41 cellular contexts compared by ENCODE assay signal in genomic region chr10:117090831-117091230, GRCh38. TPM values are rescaled to one million over a fixed set of nuclear protein-coding genes. Genes with fewer than 3 reads are reported as not detected.
"Had no signal": no experiment of that assay in that cellular context is flagged by ENCODE, and none has a peak within 500 bp of the region (broad histone marks: within the 10 kb centered on the region; RNA-seq: fewer than 3 reads in every experiment).

No MANE protein-coding gene starts in this region.

- H3K9me3 ChIP-seq: ascending aorta had no signal

- H3K9me3 Mint-ChIP-seq: activated B cell treated with CpG ODN at 0.5 μM for 24 hours; activated CD4-positive, alpha-beta memory T cell treated with anti-CD3 and anti-CD28 coated beads for 36 hours; activated CD4-positive, alpha-beta T cell treated with anti-CD3 and anti-CD28 coated beads, Interleukin-2, amount 10 ng/mL, durations not matched to agents 24 days and 14 days; activated CD8-positive, alpha-beta T cell treated with anti-CD3 and anti-CD28 coated beads for 36 hours; activated naive CD4-positive, alpha-beta T cell treated with anti-CD3 and anti-CD28 coated beads for 36 hours; activated naive CD4-positive, alpha-beta T cell treated with anti-CD3 and anti-CD28 coated beads, Interleukin-2, amount 50 U/mL, for 72 hours; activated naive CD8-positive, alpha-beta T cell treated with anti-CD3 and anti-CD28 coated beads for 36 hours; activated T-cell treated with anti-CD3 and anti-CD28 coated beads, Interleukin-2, amount 50 U/mL, for 4 hours; activated T-cell treated with anti-CD3 and anti-CD28 coated beads, Interleukin-2, amount 50 U/mL, for 72 hours; activated T-helper 1 cell treated with anti-CD3 and anti-CD28 coated beads, Interleukin-12 subunit alpha, Interleukin-12 subunit beta, Interleukin-2, Interleukin-4 antibody, amounts not matched to agents 30 ng/mL and 10 ng/mL and 1 ng/mL, durations not matched to agents 14 hours and 24 hours and 36 hours; activated T-helper 17 cell treated with anti-CD3 and anti-CD28 coated beads, Interleukin-2, amount 50 U/mL, for 72 hours; central memory CD8-positive, alpha-beta T cell; T-helper 1 cell treated with Interleukin-12 subunit alpha and Interleukin-12 subunit beta and Interleukin-4 antibody, amounts not matched to agents 30 μg/mL and 1 μg/mL, for 36 hours; T-helper 2 cell treated with Interferon-gamma antibody and Interleukin-4, amounts not matched to agents 5 μg/mL and 100 μg/mL, for 36 hours had no signal

- H3K36me3 Mint-ChIP-seq: activated CD4-positive, alpha-beta memory T cell treated with anti-CD3 and anti-CD28 coated beads for 36 hours; activated naive CD8-positive, alpha-beta T cell treated with anti-CD3 and anti-CD28 coated beads for 36 hours had no signal

- H3K27ac ChIP-seq: ascending aorta, cardiac muscle cell, VCaP had no signal

- H3K4me3 Mint-ChIP-seq: activated B cell treated with CpG ODN at 0.5 μM for 24 hours; activated CD4-positive, alpha-beta memory T cell treated with anti-CD3 and anti-CD28 coated beads for 36 hours; activated CD4-positive, alpha-beta T cell treated with anti-CD3 and anti-CD28 coated beads, Interleukin-2, amount 10 ng/mL, durations not matched to agents 24 days and 14 days; activated CD8-positive, alpha-beta T cell treated with anti-CD3 and anti-CD28 coated beads for 36 hours; activated naive CD4-positive, alpha-beta T cell treated with anti-CD3 and anti-CD28 coated beads for 36 hours; activated naive CD8-positive, alpha-beta T cell treated with anti-CD3 and anti-CD28 coated beads for 36 hours; activated T-cell treated with anti-CD3 and anti-CD28 coated beads, Interleukin-2, amount 50 U/mL, for 4 hours; activated T-cell treated with anti-CD3 and anti-CD28 coated beads, Interleukin-2, amount 50 U/mL, for 72 hours; activated T-helper 1 cell treated with anti-CD3 and anti-CD28 coated beads, Interleukin-12 subunit alpha, Interleukin-12 subunit beta, Interleukin-2, Interleukin-4 antibody, amounts not matched to agents 30 ng/mL and 10 ng/mL and 1 ng/mL, durations not matched to agents 14 hours and 24 hours and 36 hours; activated T-helper 17 cell treated with anti-CD3 and anti-CD28 coated beads, Interleukin-2, amount 50 U/mL, for 72 hours; brain; central memory CD8-positive, alpha-beta T cell; T-helper 1 cell treated with Interleukin-12 subunit alpha and Interleukin-12 subunit beta and Interleukin-4 antibody, amounts not matched to agents 30 μg/mL and 1 μg/mL, for 36 hours; T-helper 2 cell treated with Interferon-gamma antibody and Interleukin-4, amounts not matched to agents 5 μg/mL and 100 μg/mL, for 36 hours had no signal

- H3K36me3 ChIP-seq: ascending aorta, cardiac muscle cell had no signal

- H3K27ac Mint-ChIP-seq: activated B cell treated with CpG ODN at 0.5 μM for 24 hours; activated CD4-positive, alpha-beta memory T cell treated with anti-CD3 and anti-CD28 coated beads for 36 hours; activated CD4-positive, alpha-beta T cell treated with anti-CD3 and anti-CD28 coated beads, Interleukin-2, amount 10 ng/mL, durations not matched to agents 24 days and 14 days; activated CD8-positive, alpha-beta T cell treated with anti-CD3 and anti-CD28 coated beads for 36 hours; activated naive CD4-positive, alpha-beta T cell treated with anti-CD3 and anti-CD28 coated beads for 36 hours; activated naive CD4-positive, alpha-beta T cell treated with anti-CD3 and anti-CD28 coated beads, Interleukin-2, amount 50 U/mL, for 72 hours; activated naive CD8-positive, alpha-beta T cell treated with anti-CD3 and anti-CD28 coated beads for 36 hours; activated T-cell treated with anti-CD3 and anti-CD28 coated beads, Interleukin-2, amount 50 U/mL, for 72 hours; activated T-helper 1 cell treated with anti-CD3 and anti-CD28 coated beads, Interleukin-12 subunit alpha, Interleukin-12 subunit beta, Interleukin-2, Interleukin-4 antibody, amounts not matched to agents 30 ng/mL and 10 ng/mL and 1 ng/mL, durations not matched to agents 14 hours and 24 hours and 36 hours; activated T-helper 17 cell treated with anti-CD3 and anti-CD28 coated beads, Interleukin-2, amount 50 U/mL, for 72 hours; brain; T-helper 1 cell treated with Interleukin-12 subunit alpha and Interleukin-12 subunit beta and Interleukin-4 antibody, amounts not matched to agents 30 μg/mL and 1 μg/mL, for 36 hours; T-helper 2 cell treated with Interferon-gamma antibody and Interleukin-4, amounts not matched to agents 5 μg/mL and 100 μg/mL, for 36 hours had no signal

- H3K27me3 ChIP-seq: ascending aorta had no signal

- ATAC-seq: activated CD8-positive, alpha-beta T cell treated with anti-CD3 and anti-CD28 coated beads for 36 hours; activated naive CD4-positive, alpha-beta T cell treated with anti-CD3 and anti-CD28 coated beads, Interleukin-2, amount 50 U/mL, for 72 hours; activated T-cell treated with anti-CD3 and anti-CD28 coated beads, Interleukin-2, amount 50 U/mL, for 4 hours; activated T-cell treated with anti-CD3 and anti-CD28 coated beads, Interleukin-2, amount 50 U/mL, for 72 hours; activated T-helper 17 cell treated with anti-CD3 and anti-CD28 coated beads, Interleukin-2, amount 50 U/mL, for 72 hours had no signal

- H3K4me1 Mint-ChIP-seq: activated B cell treated with CpG ODN at 0.5 μM for 24 hours; activated CD4-positive, alpha-beta T cell treated with anti-CD3 and anti-CD28 coated beads, Interleukin-2, amount 10 ng/mL, durations not matched to agents 24 days and 14 days; activated naive CD8-positive, alpha-beta T cell treated with anti-CD3 and anti-CD28 coated beads for 36 hours; activated T-helper 17 cell treated with anti-CD3 and anti-CD28 coated beads, Interleukin-2, amount 50 U/mL, for 72 hours; central memory CD8-positive, alpha-beta T cell had no signal

- H3K4me3 ChIP-seq: ascending aorta, cardiac muscle cell had no signal

- DNase-seq: activated B cell treated with CpG ODN at 0.5 μM for 24 hours; activated CD4-positive, alpha-beta memory T cell treated with anti-CD3 and anti-CD28 coated beads for 36 hours; activated CD4-positive, alpha-beta T cell treated with anti-CD3 and anti-CD28 coated beads for 4 hours; activated CD4-positive, alpha-beta T cell treated with anti-CD3 and anti-CD28 coated beads, Interleukin-2, amount 10 ng/mL, durations not matched to agents 24 days and 14 days; activated CD4-positive, alpha-beta T cell treated with anti-CD3 and anti-CD28 coated beads, Interleukin-2, amount 50 U/mL, for 1 hour; activated CD4-positive, alpha-beta T cell treated with anti-CD3 and anti-CD28 coated beads, Interleukin-2, amount 50 U/mL, for 4 hours; activated CD4-positive, CD25-positive, alpha-beta regulatory T cell treated with anti-CD3 and anti-CD28 coated beads, Interleukin-2, amount 50 U/mL, for 72 hours; activated CD8-positive, alpha-beta memory T cell treated with anti-CD3 and anti-CD28 coated beads, Interleukin-2, amount 50 U/mL, for 4 hours; activated CD8-positive, alpha-beta T cell treated with anti-CD3 and anti-CD28 coated beads for 36 hours; activated effector memory CD4-positive, alpha-beta T cell treated with anti-CD3 and anti-CD28 coated beads, Interleukin-2, amount 50 U/mL, for 16 hours; activated gamma-delta T cell treated with Interleukin-2 at 50 U/mL for 16 hours; activated naive CD4-positive, alpha-beta T cell; activated naive CD4-positive, alpha-beta T cell treated with anti-CD3 and anti-CD28 coated beads for 36 hours; activated naive CD4-positive, alpha-beta T cell treated with anti-CD3 and anti-CD28 coated beads, Interleukin-2, amount 50 U/mL, for 16 hours; activated naive CD8-positive, alpha-beta T cell treated with anti-CD3 and anti-CD28 coated beads for 36 hours; activated T-cell treated with anti-CD3 and anti-CD28 coated beads for 4 hours; activated T-cell treated with anti-CD3 and anti-CD28 coated beads, Interleukin-2, amount 50 U/mL, for 1 hour; activated T-cell treated with anti-CD3 and anti-CD28 coated beads, Interleukin-2, amount 50 U/mL, for 4 hours; activated T-cell treated with anti-CD3 and anti-CD28 coated beads, Interleukin-2, amount 50 U/mL, for 72 hours; amygdala; anterior cingulate cortex; caudate nucleus; cerebellar nuclear complex; T-helper 1 cell; T-helper 2 cell; T-helper 9 cell had no signal

- H3K4me1 ChIP-seq: ascending aorta had no signal

- H3K27me3 Mint-ChIP-seq: activated B cell treated with CpG ODN at 0.5 μM for 24 hours had no signal

- FAIRE-seq: bronchial epithelial cell, TTC549 had no signal

RNA-seq across cellular contexts. Expression of gene VAX1, which starts 47.2 kb away (rescaled TPM):
- total RNA-seq: activated B cell treated with CpG ODN at 0.5 μM for 24 hours; activated CD4-positive, alpha-beta memory T cell treated with anti-CD3 and anti-CD28 coated beads for 36 hours; activated CD4-positive, alpha-beta T cell treated with anti-CD3 and anti-CD28 coated beads, Interleukin-2, amount 10 ng/mL, durations not matched to agents 24 days and 14 days; activated CD8-positive, alpha-beta memory T cell treated with anti-CD3 and anti-CD28 coated beads for 36 hours; activated CD8-positive, alpha-beta T cell treated with anti-CD3 and anti-CD28 coated beads for 36 hours; activated naive CD4-positive, alpha-beta T cell treated with anti-CD3 and anti-CD28 coated beads for 36 hours; activated naive CD4-positive, alpha-beta T cell treated with anti-CD3 and anti-CD28 coated beads, Interleukin-2, amount 50 U/mL, for 72 hours; activated naive CD8-positive, alpha-beta T cell treated with anti-CD3 and anti-CD28 coated beads for 36 hours; activated T-cell treated with anti-CD3 and anti-CD28 coated beads, Interleukin-2, amount 50 U/mL, for 4 hours; activated T-cell treated with anti-CD3 and anti-CD28 coated beads, Interleukin-2, amount 50 U/mL, for 72 hours; activated T-helper 1 cell treated with anti-CD3 and anti-CD28 coated beads, Interleukin-12 subunit alpha, Interleukin-12 subunit beta, Interleukin-2, Interleukin-4 antibody, amounts not matched to agents 30 ng/mL and 10 ng/mL and 1 ng/mL, durations not matched to agents 14 hours and 24 hours and 36 hours; activated T-helper 17 cell treated with anti-CD3 and anti-CD28 coated beads, Interleukin-2, amount 50 U/mL, for 72 hours; ascending aorta; bronchial epithelial cell; cardiac muscle cell; chondrocyte had no signal
- polyA plus RNA-seq: adipose tissue, cardiac muscle cell had no signal
